ENCODE assay signal across 8 cellular contexts in genomic region chr6:100479180-100480035, GRCh38. TPM values are rescaled to one million over a fixed set of nuclear protein-coding genes. Genes with fewer than 3 reads are reported as not detected.
A peak's percentile ranks its signal among the peaks of the same experiment; 100 is the strongest.
DNase-seq lines count a peak whose midpoint lies in the region; ATAC-seq and TF ChIP-seq lines count a peak whose summit lies in the region.

No MANE protein-coding gene starts in this region.

- DNase-seq in Ammon's horn (ENCODE audit: low spot score) (peak; percentile 36), NCI-H526 (lab: John Stamatoyannopoulos, UW) (peak; percentile 14 to 51), cerebellar cortex (ENCODE audit: low spot score) (peak; percentile 29), mucosa of descending colon (no peak), iPS-NIHi7 (ENCODE audit: extremely low spot score) (no peak), nucleus accumbens (lab: John Stamatoyannopoulos, UW) (no peak)

- H3K36me3 ChIP-seq in mucosa of descending colon (ENCODE audit: low read depth): no peaks in the 10 kb centered on the region

- ATAC-seq in GM18517 (IDR thresholded peaks at IDR 0.05; ENCODE audit: unreplicated experiment): peak; percentile 59
- peak; percentile 42 for ATAC-seq in HG02938 (IDR thresholded peaks at IDR 0.05; ENCODE audit: unreplicated experiment)
- no peak for ATAC-seq in mucosa of descending colon

- TF ChIP-seq CTCF in mucosa of descending colon (IDR thresholded peaks at IDR 0.05): peak; percentile 49

- H3K9me3 ChIP-seq in mucosa of descending colon: no peaks in the 10 kb centered on the region

- intact Hi-C loops in mucosa of descending colon (cut with DNase I, micrococcal nuclease): loop anchor here (10.0 kb wide), 2 partner anchors 365 to 475 kb away; no protein-coding TSS in a partner anchor

- no peaks in the 10 kb centered on the region for H3K4me1 ChIP-seq in mucosa of descending colon (ENCODE audit: low read depth)

- no peak overlapping the region for H3K4me3 ChIP-seq in mucosa of descending colon

RNA-seq across cellular contexts. Expression of gene SIM1, which starts 14.7 kb away (rescaled TPM):
- not detected for total RNA-seq in mucosa of descending colon

Comparison
In these comparisons a context has a peak if more than half of its experiments do, and no peak if none do; other contexts are left out.
1. DNase-seq: peak in Ammon's horn (single experiment), NCI-H526 (2 of 2) and cerebellar cortex (single experiment); none in mucosa of descending colon (0 of 3), iPS-NIHi7 (single experiment) and nucleus accumbens (0 of 56).